In genomic region chr16:81001330-81001729, GRCh38 we compare ENCODE assay signal across 2 cellular contexts.
TF ChIP-seq lines count a peak whose summit lies in the region.

No MANE protein-coding gene starts in this region.

TF ChIP-seq in A549, 52 proteins besides CTCF, POLR2A, EP300 and RAD21:
- TF ChIP-seq KDM5A (IDR thresholded peaks at IDR 0.05) (no peak), CHD2 (IDR thresholded peaks at IDR 0.05; ENCODE audit: low read length, partially characterized antibody) (no peak), CBX8 (IDR thresholded peaks at IDR 0.05) (no peak), FOSB (CRISPR knock-in tag; IDR thresholded peaks at IDR 0.05) (no peak), NR3C1 (IDR thresholded peaks at IDR 0.05) (no peak), RARB (CRISPR knock-in tag; IDR thresholded peaks at IDR 0.05) (no peak), MYC (IDR thresholded peaks at IDR 0.05; ENCODE audit: borderline replicate concordance, low read length) (no peak), KDM1A (IDR thresholded peaks at IDR 0.05; ENCODE audit: low read depth) (no peak), TP53 (CRISPR knock-in tag; IDR thresholded peaks at IDR 0.05) (no peak), TFCP2L1 (CRISPR knock-in tag; IDR thresholded peaks at IDR 0.05) (no peak), NFE2L2 (conservative IDR thresholded peaks at IDR 0.05; ENCODE audit: low read length) (no peak), PHF8 (IDR thresholded peaks at IDR 0.05; ENCODE audit: borderline replicate concordance, low read depth) (no peak), ESRRA (IDR thresholded peaks at IDR 0.05; ENCODE audit: borderline replicate concordance, low read length) (no peak), SMC3 (IDR thresholded peaks at IDR 0.05) (no peak)
- TF ChIP-seq, protein P1, sequence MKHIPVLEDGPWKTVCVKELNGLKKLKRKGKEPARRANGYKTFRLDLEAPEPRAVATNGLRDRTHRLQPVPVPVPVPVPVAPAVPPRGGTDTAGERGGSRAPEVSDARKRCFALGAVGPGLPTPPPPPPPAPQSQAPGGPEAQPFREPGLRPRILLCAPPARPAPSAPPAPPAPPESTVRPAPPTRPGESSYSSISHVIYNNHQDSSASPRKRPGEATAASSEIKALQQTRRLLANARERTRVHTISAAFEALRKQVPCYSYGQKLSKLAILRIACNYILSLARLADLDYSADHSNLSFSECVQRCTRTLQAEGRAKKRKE (CRISPR knock-in tag; IDR thresholded peaks at IDR 0.05; ENCODE audit: low read depth), result no peak

TF ChIP-seq in GM12878, 131 proteins besides CTCF, POLR2A, EP300 and RAD21:
- TF ChIP-seq, protein P2, sequence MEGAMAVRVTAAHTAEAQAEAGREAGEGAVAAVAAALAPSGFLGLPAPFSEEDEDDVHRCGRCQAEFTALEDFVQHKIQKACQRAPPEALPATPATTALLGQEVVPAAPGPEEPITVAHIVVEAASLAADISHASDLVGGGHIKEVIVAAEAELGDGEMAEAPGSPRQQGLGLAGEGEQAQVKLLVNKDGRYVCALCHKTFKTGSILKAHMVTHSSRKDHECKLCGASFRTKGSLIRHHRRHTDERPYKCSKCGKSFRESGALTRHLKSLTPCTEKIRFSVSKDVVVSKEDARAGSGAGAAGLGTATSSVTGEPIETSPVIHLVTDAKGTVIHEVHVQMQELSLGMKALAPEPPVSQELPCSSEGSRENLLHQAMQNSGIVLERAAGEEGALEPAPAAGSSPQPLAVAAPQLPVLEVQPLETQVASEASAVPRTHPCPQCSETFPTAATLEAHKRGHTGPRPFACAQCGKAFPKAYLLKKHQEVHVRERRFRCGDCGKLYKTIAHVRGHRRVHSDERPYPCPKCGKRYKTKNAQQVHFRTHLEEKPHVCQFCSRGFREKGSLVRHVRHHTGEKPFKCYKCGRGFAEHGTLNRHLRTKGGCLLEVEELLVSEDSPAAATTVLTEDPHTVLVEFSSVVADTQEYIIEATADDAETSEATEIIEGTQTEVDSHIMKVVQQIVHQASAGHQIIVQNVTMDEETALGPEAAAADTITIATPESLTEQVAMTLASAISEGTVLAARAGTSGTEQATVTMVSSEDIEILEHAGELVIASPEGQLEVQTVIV (IDR thresholded peaks at IDR 0.05; ENCODE audit: borderline replicate concordance, partially characterized antibody), result no peak
- TF ChIP-seq HDAC2 (IDR thresholded peaks at IDR 0.05), result no peak
- no peak for TF ChIP-seq FOXK2 (IDR thresholded peaks at IDR 0.05)
- no peak for TF ChIP-seq ZBTB40 (IDR thresholded peaks at IDR 0.05; ENCODE audit: borderline replicate concordance)
- TF ChIP-seq ZNF384 (IDR thresholded peaks at IDR 0.05; ENCODE audit: borderline replicate concordance, low read depth, low read length), result peak; percentile 13; the same call in 1 of the 2 replicates
- no peak for TF ChIP-seq YY1 (IDR thresholded peaks at IDR 0.05; ENCODE audit: low read depth, low read length)
- TF ChIP-seq ZNF274 (IDR thresholded peaks at IDR 0.05; ENCODE audit: insufficient read depth, insufficient read length), result no peak
